Comparison of ENCODE assay signal across 19 cellular contexts in the genomic region with DNA sequence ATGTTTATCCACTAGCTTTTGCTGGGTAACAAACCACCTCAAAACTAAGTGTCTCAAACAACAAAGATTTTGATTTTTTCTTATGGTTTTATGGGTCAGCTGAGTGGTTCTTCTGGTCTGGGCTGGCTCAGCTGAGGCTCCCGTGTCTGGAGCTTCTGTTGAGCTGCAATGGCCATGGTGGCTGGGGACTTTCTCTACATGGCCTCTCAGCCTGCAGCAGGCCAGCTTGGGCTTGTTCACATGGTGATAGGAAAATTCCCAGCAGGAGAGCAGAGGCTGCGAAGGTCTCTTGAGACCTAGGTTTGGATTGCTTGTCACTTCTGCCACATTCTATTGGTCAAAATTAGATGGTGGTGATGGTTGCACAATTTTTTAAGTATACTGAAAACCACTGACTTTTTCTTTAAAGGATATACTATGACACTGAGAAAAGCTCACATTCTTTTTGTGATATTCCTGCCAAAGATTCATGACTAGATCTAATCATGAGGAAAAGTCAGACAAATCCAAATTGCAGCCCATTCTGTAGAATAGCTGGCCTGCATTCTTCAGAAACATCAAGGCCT. TPM values are rescaled to one million over a fixed set of nuclear protein-coding genes. Genes with fewer than 3 reads are reported as not detected.
DNase-seq lines count a peak whose midpoint lies in the region; ATAC-seq, FAIRE-seq and TF ChIP-seq lines count a peak whose summit lies in the region.
"Had no signal": no experiment of that assay in that cellular context is flagged by ENCODE, and none has a peak within 500 bp of the region (broad histone marks: within the 10 kb centered on the region; RNA-seq: fewer than 3 reads in every experiment).

No MANE protein-coding gene starts in this region.

- no peak overlapping the region for H3K9ac ChIP-seq in GM23248
- no peak overlapping the region for H3K9ac ChIP-seq in H1 (replicated peaks in 1 of 4; ENCODE audit: extremely low read depth in 1 of 4, low read depth in 3 of 4, low read length in 3 of 4)
- H3K9ac ChIP-seq: SK-N-SH had no signal

- no peaks in the 10 kb centered on the region for H3K27me3 Mint-ChIP-seq in activated CD8-positive, alpha-beta T cell treated with anti-CD3 and anti-CD28 coated beads for 36 hours

- peaks cover 8% of the 10 kb centered on the region for H3K9me3 Mint-ChIP-seq in activated CD8-positive, alpha-beta T cell treated with anti-CD3 and anti-CD28 coated beads for 36 hours

- CTCF ChIA-PET in H1 (lab: Charles Lee; ENCODE audit: partially characterized antibody): interaction anchor here (1.0 kb wide), 1 partner anchor 77 kb away, joined by 4 read pairs; no protein-coding TSS in a partner anchor
- CTCF ChIA-PET in activated CD8-positive, alpha-beta T cell treated with anti-CD3 and anti-CD28 coated beads for 36 hours (lab: Charles Lee): interaction anchor here (2.7 kb wide), 1 partner anchor 73 kb away, joined by 6 read pairs; no protein-coding TSS in a partner anchor

- H3K18ac ChIP-seq in H1 (ENCODE audit: extremely low read depth, low read length): no peak overlapping the region

- H3K14ac ChIP-seq in H1 (ENCODE audit: insufficient read length): no peak overlapping the region

- 76 to 88% methylated on average over 2 of the region's 2 CpGs for WGBS in GM23248 (ENCODE audit: low coverage in 1 of 2, low lambda C conversion rate in 2 of 2, missing lambda C conversion rate in 2 of 2), 2 experiments
- 93% methylated on average over 2 of the region's 2 CpGs; no CpG with 5 or more reads in 1 of the 2 experiments for WGBS in H1 (ENCODE audit: extremely low coverage in 1 of 2, insufficient coverage in 1 of 2, insufficient read length in 1 of 2, insufficient replicate concordance in 2 of 2, low coverage in 1 of 2, low lambda C conversion rate in 2 of 2, missing lambda C conversion rate in 1 of 2), 2 experiments
- 81% methylated on average over 2 of the region's 2 CpGs for WGBS in esophagus muscularis mucosa

- H3K4me1 ChIP-seq in ACC112 (ENCODE audit: control insufficient read depth, insufficient read depth, low read length, unreplicated experiment) (peaks cover 14% of the 10 kb centered on the region), GM23248 (ENCODE audit: insufficient read depth) (peaks cover 28% of the 10 kb centered on the region), H1 (replicated peaks in 1 of 4; ENCODE audit: control insufficient read depth in 3 of 4, insufficient read depth in 4 of 4, low read length in 3 of 4) (no peaks in the 10 kb centered on the region), osteoblast (ENCODE audit: insufficient read depth, low read length) (peaks cover 37% of the 10 kb centered on the region), esophagus muscularis mucosa (peaks cover 9 to 18% (median 14%) of the 10 kb centered on the region in 4 donors)

- no peak overlapping the region for H3K4me3 ChIP-seq in ACC112 (ENCODE audit: low read depth, low read length)
- no peak overlapping the region for H3K4me3 ChIP-seq in GM23248
- no peak overlapping the region; a peak in 1 of 8 replicates for H3K4me3 ChIP-seq in H1 (ENCODE audit: extremely low read depth in 1 of 4, insufficient read depth in 2 of 4, low read depth in 3 of 4, low read length in 4 of 4)
- no peak overlapping the region for H3K4me3 ChIP-seq in osteoblast (ENCODE audit: insufficient read depth, low read length)
- no peak overlapping the region for H3K4me3 ChIP-seq in esophagus muscularis mucosa

- no peaks in the 10 kb centered on the region for H3K36me3 Mint-ChIP-seq in activated CD8-positive, alpha-beta T cell treated with anti-CD3 and anti-CD28 coated beads for 36 hours (ENCODE audit: low read depth)

- no peak overlapping the region for H2BK20ac ChIP-seq in H1 (ENCODE audit: low read length)

- peaks cover 23% of the 10 kb centered on the region for H3F3A ChIP-seq in GM23248 (ENCODE audit: insufficient read depth)

- no peaks in the 10 kb centered on the region for H3K9me2 ChIP-seq in GM23248 (ENCODE audit: insufficient read depth)
- H3K9me2 ChIP-seq: SK-N-SH had no signal

- no peak overlapping the region for H2AK5ac ChIP-seq in H1 (ENCODE audit: low read depth, low read length)

- no peak for TF ChIP-seq RAD21 in H1 (IDR thresholded peaks at IDR 0.05 in 1 of 2, conservative IDR thresholded peaks at IDR 0.05 in 1 of 2; ENCODE audit: low read depth in 2 of 2, low read length in 2 of 2)

- DNase-seq in GM23248: peak; percentile 41
- DNase-seq in H1 (ENCODE audit: low read depth in 1 of 2, low spot score in 2 of 2): no peak
- no peak for DNase-seq in osteoblast (ENCODE audit: insufficient read length, low spot score, missing footprints)
- no peak for DNase-seq in GM13977 (ENCODE audit: low spot score)
- DNase-seq in esophagus muscularis mucosa (ENCODE audit: extremely low spot score): no peak
- no peak for DNase-seq in HK-2 (ENCODE audit: unreplicated experiment)
- no peak for DNase-seq in activated CD8-positive, alpha-beta T cell treated with anti-CD3 and anti-CD28 coated beads for 36 hours
- DNase-seq: AML-193, Caco-2, H9, Kasumi-1, NCI-H1092 treated with DMSO at 0.1 percent for 48 hours, NCI-H1694, NCI-H446, NCI-H774, SK-N-SH had no signal

- H3K36me3 ChIP-seq in ACC112 (ENCODE audit: insufficient read depth, low read length) (no peaks in the 10 kb centered on the region), GM23248 (ENCODE audit: low read depth) (no peaks in the 10 kb centered on the region), H1 (ENCODE audit: control insufficient read depth in 2 of 4, insufficient read depth in 4 of 4, low read length in 3 of 4) (no peaks in the 10 kb centered on the region), osteoblast (ENCODE audit: insufficient read depth, low read length) (no peaks in the 10 kb centered on the region), esophagus muscularis mucosa (no peaks in the 10 kb centered on the region)

- POLR2A ChIA-PET in H1 (lab: Charles Lee; ENCODE audit: partially characterized antibody): no interaction called here
- POLR2A ChIA-PET in activated CD8-positive, alpha-beta T cell treated with anti-CD3 and anti-CD28 coated beads for 36 hours (lab: Charles Lee): no interaction called here

- no peak overlapping the region for H3K4ac ChIP-seq in H1 (replicated peaks; ENCODE audit: insufficient read length, low read depth, low read length)

- H3K79me1 ChIP-seq in H1 (ENCODE audit: low read depth, low read length): no peaks in the 10 kb centered on the region

- no peak overlapping the region for H2BK12ac ChIP-seq in H1 (ENCODE audit: low read depth, low read length)

- no peaks in the 10 kb centered on the region for H4K20me1 ChIP-seq in GM23248 (ENCODE audit: insufficient read depth)
- H4K20me1 ChIP-seq in H1 (replicated peaks in 1 of 2; ENCODE audit: control insufficient read depth in 1 of 2, insufficient read depth in 2 of 2, low read length in 2 of 2): no peaks in the 10 kb centered on the region
- no peaks in the 10 kb centered on the region for H4K20me1 ChIP-seq in osteoblast (ENCODE audit: insufficient read depth, low read length)

- H2AFZ ChIP-seq in ACC112 (ENCODE audit: low read length, unreplicated experiment): no peak overlapping the region
- no peak overlapping the region for H2AFZ ChIP-seq in GM23248
- H2AFZ ChIP-seq in H1 (ENCODE audit: low read length): no peak overlapping the region
- peak overlapping the region; percentile 6 for H2AFZ ChIP-seq in osteoblast (ENCODE audit: low read length)

- no peak overlapping the region for H3K23ac ChIP-seq in H1 (ENCODE audit: insufficient read length)

- no peak overlapping the region for H3K56ac ChIP-seq in H1 (replicated peaks; ENCODE audit: insufficient read length, low read depth, low read length)

- H4K8ac ChIP-seq in H1 (ENCODE audit: extremely low read depth, insufficient read depth, low read length): no peak overlapping the region

- H3K9me3 ChIP-seq in GM23248 (ENCODE audit: low read depth): no peaks in the 10 kb centered on the region
- H3K9me3 ChIP-seq in H1 (ENCODE audit: insufficient read depth in 2 of 2, low read depth in 1 of 2, low read length in 1 of 2): peaks cover 4% of the 10 kb centered on the region in 2 experiments; a peak in 2 of 4 replicates
- H3K9me3 ChIP-seq in osteoblast (ENCODE audit: low read depth, low read length): no peaks in the 10 kb centered on the region
- H3K9me3 ChIP-seq in esophagus muscularis mucosa: no peaks in the 10 kb centered on the region
- H3K9me3 ChIP-seq: Caco-2, SK-N-SH had no signal

- no peak overlapping the region for H3K4me3 Mint-ChIP-seq in activated CD8-positive, alpha-beta T cell treated with anti-CD3 and anti-CD28 coated beads for 36 hours
- H3K4me3 Mint-ChIP-seq: H9 had no signal

- no peak overlapping the region for H3K4me2 ChIP-seq in GM23248 (ENCODE audit: unreplicated experiment)
- H3K4me2 ChIP-seq in H1 (ENCODE audit: insufficient read depth in 1 of 2, low read depth in 2 of 2, low read length in 2 of 2): no peak overlapping the region
- no peak overlapping the region for H3K4me2 ChIP-seq in osteoblast (ENCODE audit: insufficient read depth, low read length)
- H3K4me2 ChIP-seq: SK-N-SH had no signal

- H2BK5ac ChIP-seq in H1 (ENCODE audit: low read depth, low read length): no peak overlapping the region

- no peak overlapping the region for H2BK120ac ChIP-seq in H1 (replicated peaks; ENCODE audit: low read depth, low read length)

- TF ChIP-seq EP300 in H1 (IDR thresholded peaks at IDR 0.05; ENCODE audit: borderline replicate concordance in 1 of 2, low read depth in 2 of 2, low read length in 2 of 2) (no peak), esophagus muscularis mucosa (IDR thresholded peaks at IDR 0.05) (no peak)

- H2BK15ac ChIP-seq in H1 (ENCODE audit: low read length): 0 out of 2 replicates have a peak overlapping the region, but pooled peaks have one; percentile 16

- no peak for FAIRE-seq in H1 (lab: Jason Lieb, UNC)
- FAIRE-seq: A204.1, GM12892 had no signal

- TF ChIP-seq POLR2A in H1 (IDR thresholded peaks at IDR 0.05; ENCODE audit: control extremely low read depth in 1 of 2, low read depth in 2 of 2, low read length in 2 of 2) (no peak), esophagus muscularis mucosa (IDR thresholded peaks at IDR 0.05; ENCODE audit: low read depth) (no peak)

- H3K27ac Mint-ChIP-seq in activated CD8-positive, alpha-beta T cell treated with anti-CD3 and anti-CD28 coated beads for 36 hours: no peak overlapping the region
- H3K27ac Mint-ChIP-seq: H9 had no signal

- H4K5ac ChIP-seq in H1 (ENCODE audit: insufficient read length, low read depth, low read length): no peak overlapping the region

- H3K27ac ChIP-seq in ACC112 (ENCODE audit: low read depth, low read length): peak overlapping the region; percentile 6; the same call in 1 of the 2 replicates
- H3K27ac ChIP-seq in GM23248: peak overlapping the region; percentile 61
- H3K27ac ChIP-seq in H1 (ENCODE audit: low read depth, low read length): no peak overlapping the region
- peak overlapping the region; percentile 83 for H3K27ac ChIP-seq in osteoblast (ENCODE audit: low read depth, low read length)
- no peak overlapping the region for H3K27ac ChIP-seq in esophagus muscularis mucosa (replicated peaks in 1 of 4)

- in situ Hi-C loops in GM23248 (cut with MboI): no loop called here
- in situ Hi-C loops in GM13977 (cut with MboI; ENCODE audit: low pct_unique_long_range_greater_than_20kb, low sequenced_read_pairs, unreplicated experiment): no loop called here

- no peaks in the 10 kb centered on the region for H3K23me2 ChIP-seq in H1 (ENCODE audit: low read depth, low read length)

- intact Hi-C loops in esophagus muscularis mucosa (cut with DNase I): no loop called here
- intact Hi-C loops in activated CD8-positive, alpha-beta T cell treated with anti-CD3 and anti-CD28 coated beads for 36 hours (cut with micrococcal nuclease): no loop called here

- no peaks in the 10 kb centered on the region for H3K27me3 ChIP-seq in ACC112 (ENCODE audit: insufficient read depth, low read length)
- no peaks in the 10 kb centered on the region for H3K27me3 ChIP-seq in GM23248 (replicated peaks; ENCODE audit: insufficient read depth)
- no peaks in the 10 kb centered on the region for H3K27me3 ChIP-seq in H1 (replicated peaks in 1 of 4; ENCODE audit: control insufficient read depth in 3 of 4, extremely low read depth in 1 of 4, insufficient read depth in 3 of 4, low read length in 3 of 4)
- H3K27me3 ChIP-seq in osteoblast (ENCODE audit: insufficient read depth, low read length): no peaks in the 10 kb centered on the region
- no peaks in the 10 kb centered on the region for H3K27me3 ChIP-seq in esophagus muscularis mucosa

- H3K79me2 ChIP-seq in ACC112 (ENCODE audit: control insufficient read depth, insufficient read depth, low read length, unreplicated experiment) (no peaks in the 10 kb centered on the region), GM23248 (ENCODE audit: insufficient read depth) (no peaks in the 10 kb centered on the region), H1 (ENCODE audit: control insufficient read depth in 1 of 2, insufficient read depth in 2 of 2, low read length in 2 of 2) (no peaks in the 10 kb centered on the region), osteoblast (ENCODE audit: insufficient read depth, low read length) (no peaks in the 10 kb centered on the region)

- H4K91ac ChIP-seq in H1 (replicated peaks; ENCODE audit: insufficient read length, low read length): no peak overlapping the region

- TF ChIP-seq CTCF in H1 (IDR thresholded peaks at IDR 0.05; ENCODE audit: control extremely low read depth in 1 of 3, insufficient read depth in 1 of 3, low read depth in 1 of 3, low read length in 3 of 3) (no peak), osteoblast (IDR thresholded peaks at IDR 0.05; ENCODE audit: extremely low read depth, low read depth, low read length) (no peak), GM13977 (IDR thresholded peaks at IDR 0.05; ENCODE audit: extremely low read depth, insufficient read depth, missing control alignments) (no peak), esophagus muscularis mucosa (IDR thresholded peaks at IDR 0.05) (no peak)
- TF ChIP-seq CTCF in activated CD8-positive, alpha-beta T cell treated with anti-CD3 and anti-CD28 coated beads for 36 hours (IDR thresholded peaks at IDR 0.05): no peak

- peaks cover 2% of the 10 kb centered on the region for H3K4me1 Mint-ChIP-seq in activated CD8-positive, alpha-beta T cell treated with anti-CD3 and anti-CD28 coated beads for 36 hours (ENCODE audit: low read depth)

- no peak for ATAC-seq in activated CD8-positive, alpha-beta T cell treated with anti-CD3 and anti-CD28 coated beads for 36 hours

RNA-seq across cellular contexts. Expression of a gene that starts 35.2 kb away (rescaled TPM):
- total RNA-seq in GM23248 (2014; rRNA removed; shearing (Covaris generic)): 0.22 TPM in 1 of 2 replicates, not detected in the other
- polyA plus RNA-seq in GM23248 (2016; fragmentation: Nextera tagmentation; extraction: Ambion mirVana) (0.85 and 1.2 TPM in 2 replicates), H1 (2011; rRNA removed) (0.06 TPM in 1 of 2 replicates, not detected in the other)
- total RNA-seq in H1 (2021; fragmentation: NEBNext Ultra II Directional; extraction: Animal tissue kit (Norgen Biotek cat#: 25700)): not detected in 2 replicates
- 0.13 TPM for polyA plus RNA-seq in H1 (2011; cell fraction: cytosol; rRNA removed)
- not detected for polyA plus RNA-seq in H1 (2011; cell fraction: nucleus; rRNA removed)
- polyA plus RNA-seq in H1 (2012, experiment 1 of 2): not detected in 4 replicates
- not detected for polyA plus RNA-seq in H1 (2012, experiment 2 of 2)
- 0.08 TPM for polyA plus RNA-seq in H1 (2013, experiment 1 of 2)
- polyA plus RNA-seq in H1 (2013, experiment 2 of 2): 0.02 TPM
- not detected in 2 replicates for polyA minus RNA-seq in H1 (2011; rRNA and poly(A)+ RNA removed)
- polyA minus RNA-seq in H1 (2011; cell fraction: cytosol; rRNA and poly(A)+ RNA removed): not detected
- not detected for polyA minus RNA-seq in H1 (2011; cell fraction: nucleus; rRNA and poly(A)+ RNA removed)
- total RNA-seq in osteoblast (0.36 and 0.88 TPM in 2 replicates), esophagus muscularis mucosa (10 to 100 TPM in 1 of 4 donors, 1 to 10 TPM in 3; 2.5 to 56.2 (median 6.4) TPM)
- total RNA-seq in activated CD8-positive, alpha-beta T cell treated with anti-CD3 and anti-CD28 coated beads for 36 hours: 1 to 10 TPM in 1 of 2 experiments, not detected in 1; 1.1 TPM
- total RNA-seq: H9 had no signal

Comparison
In these comparisons a context has a peak if more than half of its experiments do, and no peak if none do; other contexts are left out.
1. H3K27ac ChIP-seq: peak in ACC112 (single experiment), GM23248 (single experiment) and osteoblast (single experiment); none in H1 (single experiment) and esophagus muscularis mucosa (0 of 4).